14 cellular contexts compared by ENCODE assay signal in the genomic region with DNA sequence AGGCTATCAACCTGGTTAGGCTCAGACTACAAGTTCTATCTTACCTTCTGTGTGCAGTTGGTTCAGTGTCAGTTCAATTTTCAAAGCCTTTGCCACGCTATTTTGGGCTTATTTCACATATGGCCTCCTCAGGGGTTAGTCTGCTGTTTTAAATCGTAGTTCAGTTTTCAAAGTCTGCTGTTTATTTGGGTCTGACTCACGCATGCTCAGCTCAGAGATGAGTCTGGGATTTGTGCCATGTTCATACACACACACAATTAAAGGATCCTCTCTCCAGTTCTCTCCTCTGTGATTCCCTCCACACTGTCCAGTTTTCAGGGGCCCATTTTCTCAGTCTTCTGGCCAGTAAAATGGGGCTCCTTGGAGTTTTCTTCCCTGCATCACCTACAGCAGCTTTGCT. TPM values are rescaled to one million over a fixed set of nuclear protein-coding genes. Genes with fewer than 3 reads are reported as not detected.
DNase-seq lines count a peak whose midpoint lies in the region; ATAC-seq and TF ChIP-seq lines count a peak whose summit lies in the region.
"Had no signal": no experiment of that assay in that cellular context is flagged by ENCODE, and none has a peak within 500 bp of the region (broad histone marks: within the 10 kb centered on the region; RNA-seq: fewer than 3 reads in every experiment).

No MANE protein-coding gene starts in this region.

- H3K27me3 ChIP-seq in gastroesophageal sphincter (no peaks in the 10 kb centered on the region), rectal smooth muscle tissue (ENCODE audit: control insufficient read depth, insufficient read depth, low read length) (no peaks in the 10 kb centered on the region)
- H3K27me3 ChIP-seq: esophagus squamous epithelium, upper lobe of left lung had no signal

- H3K27ac ChIP-seq in VCaP (peak overlapping the region; percentile 47), gastroesophageal sphincter (peak overlapping the region; percentile 28 to 70 (median 58)), rectal smooth muscle tissue (ENCODE audit: low read depth, low read length) (peak overlapping the region; percentile 25)
- H3K27ac ChIP-seq: KMS-11, upper lobe of left lung had no signal

- TF ChIP-seq CTCF in VCaP (conservative IDR thresholded peaks at IDR 0.05) (no peak), gastroesophageal sphincter (IDR thresholded peaks at IDR 0.05) (no peak)

- no peak overlapping the region for H3K9ac ChIP-seq in rectal smooth muscle tissue (ENCODE audit: low read length)
- H3K9ac ChIP-seq: KMS-11 had no signal

- H3K4me1 ChIP-seq in gastroesophageal sphincter (peaks cover 0 to 8% (median 0%) of the 10 kb centered on the region in 3 donors), rectal smooth muscle tissue (ENCODE audit: control insufficient read depth, insufficient read depth, low read length) (peaks cover 7% of the 10 kb centered on the region)
- H3K4me1 ChIP-seq: upper lobe of left lung had no signal

- ATAC-seq in gastroesophageal sphincter: peak; percentile 82
- ATAC-seq in GM18517 (IDR thresholded peaks at IDR 0.05; ENCODE audit: unreplicated experiment): no peak
- no peak for ATAC-seq in HG02678 (IDR thresholded peaks at IDR 0.05; ENCODE audit: unreplicated experiment)
- no peak for ATAC-seq in HG02938 (IDR thresholded peaks at IDR 0.05; ENCODE audit: unreplicated experiment)

- WGBS in gastroesophageal sphincter (ENCODE audit: low coverage in 1 of 2), 2 donors: 0 to 4% methylated on average over 3 of the region's 3 CpGs

- no peaks in the 10 kb centered on the region for H3K9me3 ChIP-seq in gastroesophageal sphincter
- H3K9me3 ChIP-seq: esophagus squamous epithelium, upper lobe of left lung had no signal

- no peaks in the 10 kb centered on the region for H3K36me3 ChIP-seq in gastroesophageal sphincter
- no peaks in the 10 kb centered on the region for H3K36me3 ChIP-seq in rectal smooth muscle tissue (ENCODE audit: control insufficient read depth, insufficient read depth, low read length)
- H3K36me3 ChIP-seq: esophagus squamous epithelium, upper lobe of left lung had no signal

- H3K4me3 ChIP-seq in gastroesophageal sphincter (peak overlapping the region in 1 of 2 donors; percentile 12), rectal smooth muscle tissue (ENCODE audit: low read length) (no peak overlapping the region)
- H3K4me3 ChIP-seq: esophagus squamous epithelium, skin epidermis, upper lobe of left lung had no signal

- no peak for TF ChIP-seq POLR2A in gastroesophageal sphincter (IDR thresholded peaks at IDR 0.05)

- DNase-seq in GM03348 (ENCODE audit: low spot score) (peak; percentile 69), NCI-H524 (lab: John Stamatoyannopoulos, UW) (no peak)
- DNase-seq: activated T-cell treated with anti-CD3 and anti-CD28 coated beads for 4 hours, esophagus squamous epithelium, GOT3, upper lobe of left lung had no signal

- TF ChIP-seq EP300 in gastroesophageal sphincter (IDR thresholded peaks at IDR 0.05): no peak

RNA-seq across cellular contexts. Expression of gene ZFX, which starts 32.2 kb away (rescaled TPM):
- 10 to 100 TPM; 59.6 to 94.3 (median 63.1) TPM for total RNA-seq in gastroesophageal sphincter
